In genomic region chr6:137303436-137303835, GRCh38 we compare ENCODE assay signal across 18 cellular contexts.
DNase-seq lines count a peak whose midpoint lies in the region; ATAC-seq and TF ChIP-seq lines count a peak whose summit lies in the region.
"Had no signal": no experiment of that assay in that cellular context is flagged by ENCODE, and none has a peak within 500 bp of the region (broad histone marks: within the 10 kb centered on the region; RNA-seq: fewer than 3 reads in every experiment).

No MANE protein-coding gene starts in this region.

- H2BK120ac ChIP-seq in IMR-90 (ENCODE audit: low read depth, low read length): no peak overlapping the region

- H3K36me3 ChIP-seq in IMR-90 (ENCODE audit: control insufficient read depth, insufficient read depth, low read length): no peaks in the 10 kb centered on the region
- H3K36me3 ChIP-seq in neural progenitor cell: no peaks in the 10 kb centered on the region
- H3K36me3 ChIP-seq: BE2C had no signal

- no peak overlapping the region for H3K56ac ChIP-seq in IMR-90 (ENCODE audit: extremely low read depth, insufficient read depth, low read length)

- H3K23ac ChIP-seq in IMR-90 (ENCODE audit: low read depth, low read length): no peak overlapping the region

- ATAC-seq in IMR-90 (ENCODE audit: low read depth): no peak
- ATAC-seq: A549, GM23338 had no signal

- H3K9ac ChIP-seq in IMR-90 (ENCODE audit: low read depth, low read length) (no peak overlapping the region), neural progenitor cell (no peak overlapping the region)

- H3K4me1 Mint-ChIP-seq in endothelial cell (ENCODE audit: unreplicated experiment) (peaks cover 17% of the 10 kb centered on the region), neural progenitor cell (peaks cover 24% of the 10 kb centered on the region)
- H3K4me1 Mint-ChIP-seq: CD4-positive, alpha-beta memory T cell had no signal

- CTCF ChIA-PET in IMR-90 (lab: Yijun Ruan, JAX): no interaction called here

- H2BK5ac ChIP-seq in IMR-90 (ENCODE audit: low read depth, low read length, poor library complexity, severe bottlenecking): no peak overlapping the region

- H3K9me3 ChIP-seq in IMR-90 (ENCODE audit: control insufficient read depth, insufficient read depth, low read length) (no peaks in the 10 kb centered on the region), neural progenitor cell (ENCODE audit: low read depth) (no peaks in the 10 kb centered on the region)
- H3K9me3 ChIP-seq: A549, BE2C had no signal

- in situ Hi-C loops in IMR-90 (cut with MboI; ENCODE audit: low sequenced_read_pairs): no loop called here

- H4K20me1 ChIP-seq in IMR-90 (ENCODE audit: insufficient read depth, low read length) (no peaks in the 10 kb centered on the region), neural progenitor cell (ENCODE audit: low read depth) (no peaks in the 10 kb centered on the region)

- H3K4me2 ChIP-seq in IMR-90 (ENCODE audit: low read depth, low read length) (no peak overlapping the region), neural progenitor cell (no peak overlapping the region)
- H3K4me2 ChIP-seq: A549, GM23338 had no signal

- H2AK5ac ChIP-seq in IMR-90 (ENCODE audit: low read depth, low read length): no peak overlapping the region

- H3K36me3 Mint-ChIP-seq in endothelial cell (ENCODE audit: low read depth, unreplicated experiment) (no peaks in the 10 kb centered on the region), neural progenitor cell (no peaks in the 10 kb centered on the region)
- H3K36me3 Mint-ChIP-seq: CD4-positive, alpha-beta memory T cell had no signal

- H2AK9ac ChIP-seq in IMR-90 (replicated peaks; ENCODE audit: low read depth, low read length, poor library complexity): no peak overlapping the region

- dilution Hi-C loops in IMR-90 (cut with HindIII; ENCODE audit: low sequenced_read_pairs, unreplicated experiment): no loop called here

- H3K27ac Mint-ChIP-seq in endothelial cell (ENCODE audit: unreplicated experiment) (no peak overlapping the region), neural progenitor cell (peak overlapping the region; percentile 2)
- H3K27ac Mint-ChIP-seq: CD4-positive, alpha-beta memory T cell; GM23338; H9 had no signal

- H3K79me1 ChIP-seq in IMR-90 (ENCODE audit: low read depth in 1 of 2, low read length in 2 of 2): no peaks in the 10 kb centered on the region

- H3K9me3 Mint-ChIP-seq in endothelial cell (ENCODE audit: unreplicated experiment) (no peaks in the 10 kb centered on the region), neural progenitor cell (peaks cover 10% of the 10 kb centered on the region)

- no peak overlapping the region for H2BK15ac ChIP-seq in IMR-90 (ENCODE audit: low read depth, low read length)

- peaks cover 7% of the 10 kb centered on the region; the same call in 1 of the 2 replicates for H3K27me3 ChIP-seq in IMR-90 (ENCODE audit: control insufficient read depth, insufficient read depth, low read length)
- H3K27me3 ChIP-seq in neural progenitor cell: peaks cover 9% of the 10 kb centered on the region
- H3K27me3 ChIP-seq: BE2C had no signal

- H3K4me3 Mint-ChIP-seq in endothelial cell (ENCODE audit: unreplicated experiment) (peak overlapping the region; percentile 21), neural progenitor cell (no peak overlapping the region)
- H3K4me3 Mint-ChIP-seq: CD4-positive, alpha-beta memory T cell; GM23338; H9 had no signal

- WGBS in IMR-90 (ENCODE audit: extremely low coverage in 2 of 2, insufficient read length in 1 of 2), 2 experiments: no CpG with 5 or more reads among the region's 2 CpGs

- TF ChIP-seq POLR2A in IMR-90 (IDR thresholded peaks at IDR 0.05; ENCODE audit: low read depth, low read length): no peak

- H3K4ac ChIP-seq in IMR-90 (ENCODE audit: low read depth, low read length): no peak overlapping the region

- no peak overlapping the region for H3K4me3 ChIP-seq in IMR-90 (ENCODE audit: insufficient read depth, low read depth, low read length)
- H3K4me3 ChIP-seq in neural progenitor cell: no peak overlapping the region
- H3K4me3 ChIP-seq: A549, GM23338 had no signal

- no peak overlapping the region for H4K8ac ChIP-seq in IMR-90 (ENCODE audit: low read depth in 2 of 2, low read length in 2 of 2)

- DNase-seq in IMR-90: peak; percentile 44
- peak; percentile 78 for DNase-seq in amniotic epithelial cell (ENCODE audit: low read depth)
- no peak for DNase-seq in endothelial cell (ENCODE audit: low spot score)
- DNase-seq in neural progenitor cell (ENCODE audit: low spot score): no peak
- no peak for DNase-seq in superior temporal gyrus (ENCODE audit: extremely low spot score)
- DNase-seq in cardiac septum (ENCODE audit: low spot score): no peak
- DNase-seq in GOT3 (lab: John Stamatoyannopoulos, UW): no peak
- DNase-seq in NCI-H1417 (lab: John Stamatoyannopoulos, UW): no peak
- DNase-seq: BE2C; CD4-positive, alpha-beta memory T cell; COR-L47; DMS153; DMS79 treated with DMSO at 0.1 percent for 48 hours; EL; H9 had no signal

- H2AFZ ChIP-seq in IMR-90 (replicated peaks; ENCODE audit: low read length, poor library complexity) (no peak overlapping the region), neural progenitor cell (replicated peaks) (no peak overlapping the region)
- H2AFZ ChIP-seq: GM23338 had no signal

- H3F3A ChIP-seq in neural progenitor cell (ENCODE audit: low read depth): no peaks in the 10 kb centered on the region

- no peak overlapping the region for H3K14ac ChIP-seq in IMR-90 (replicated peaks; ENCODE audit: low read depth, low read length)

- intact Hi-C loops in IMR-90 (cut with micrococcal nuclease): no loop called here
- intact Hi-C loops in cardiac septum (cut with DNase I): no loop called here

- H3K18ac ChIP-seq in IMR-90 (ENCODE audit: low read depth, low read length): no peak overlapping the region

- POLR2A ChIA-PET in IMR-90 (lab: Charles Lee; ENCODE audit: unreplicated experiment): no interaction called here

- H3K27me3 Mint-ChIP-seq in endothelial cell (ENCODE audit: unreplicated experiment) (peaks cover 5% of the 10 kb centered on the region), neural progenitor cell (ENCODE audit: insufficient read depth, low read depth) (peaks cover 4% of the 10 kb centered on the region)

- TF ChIP-seq CTCF in IMR-90 (conservative IDR thresholded peaks at IDR 0.05; ENCODE audit: low read depth, low read length) (no peak), endothelial cell (IDR thresholded peaks at IDR 0.05; ENCODE audit: unreplicated experiment) (no peak), neural progenitor cell (IDR thresholded peaks at IDR 0.05) (no peak)

- H3K4me1 ChIP-seq in IMR-90 (ENCODE audit: control insufficient read depth, insufficient read depth, low read length): no peaks in the 10 kb centered on the region
- H3K4me1 ChIP-seq in neural progenitor cell: peaks cover under 1% of the 10 kb centered on the region
- H3K4me1 ChIP-seq: A549, BE2C had no signal

- H3K27ac ChIP-seq in IMR-90 (ENCODE audit: insufficient read depth, low read length): no peak overlapping the region
- no peak overlapping the region for H3K27ac ChIP-seq in neural progenitor cell
- H3K27ac ChIP-seq: A549, C4-2B had no signal

- no peak overlapping the region for H4K91ac ChIP-seq in IMR-90 (ENCODE audit: insufficient read depth, low read depth, low read length)

- H2BK20ac ChIP-seq in IMR-90 (ENCODE audit: low read depth, low read length): no peak overlapping the region

- no peaks in the 10 kb centered on the region for H3K79me2 ChIP-seq in neural progenitor cell (ENCODE audit: low read depth)

- TF ChIP-seq RAD21 in IMR-90 (IDR thresholded peaks at IDR 0.05; ENCODE audit: low read length): no peak

- H4K5ac ChIP-seq in IMR-90 (ENCODE audit: low read depth, low read length): no peak overlapping the region

- BruUV-seq in IMR-90 (replicated peaks; lab: Mats Ljungman, UMichigan): no TSS peak

- no peaks in the 10 kb centered on the region for H3K9me1 ChIP-seq in IMR-90 (ENCODE audit: insufficient read depth, low read length)

TF ChIP-seq in IMR-90, 13 proteins besides CTCF, POLR2A, EP300 and RAD21:
- no peak for TF ChIP-seq USF2 (IDR thresholded peaks at IDR 0.05; ENCODE audit: low read depth, low read length)
- TF ChIP-seq MXI1 (IDR thresholded peaks at IDR 0.05; ENCODE audit: borderline replicate concordance, low read depth, low read length): no peak
- no peak for TF ChIP-seq ELK1 (IDR thresholded peaks at IDR 0.05; ENCODE audit: borderline replicate concordance, low read depth, low read length)
- TF ChIP-seq CEBPB (IDR thresholded peaks at IDR 0.05; ENCODE audit: low read depth, low read length): no peak
- no peak for TF ChIP-seq MAZ (IDR thresholded peaks at IDR 0.05; ENCODE audit: borderline replicate concordance, low read depth, low read length)
- no peak for TF ChIP-seq FOS (IDR thresholded peaks at IDR 0.05; ENCODE audit: low read depth, low read length)
- TF ChIP-seq SMC3 (IDR thresholded peaks at IDR 0.05; ENCODE audit: low read depth, low read length): no peak
- TF ChIP-seq BHLHE40 (IDR thresholded peaks at IDR 0.05; ENCODE audit: low read depth, low read length): no peak
- no peak for TF ChIP-seq NFE2L2 (IDR thresholded peaks at IDR 0.05; ENCODE audit: low read depth, low read length)
- no peak for TF ChIP-seq CHD1 (IDR thresholded peaks at IDR 0.05; ENCODE audit: low read depth, low read length)
- TF ChIP-seq RCOR1 (IDR thresholded peaks at IDR 0.05; ENCODE audit: insufficient replicate concordance, low read length): no peak
- TF ChIP-seq MAFK (IDR thresholded peaks at IDR 0.05; ENCODE audit: low read depth, low read length): no peak
- no peak for TF ChIP-seq RFX5 (IDR thresholded peaks at IDR 0.05; ENCODE audit: low read depth, low read length)

Comparison
In these comparisons a context has a peak if more than half of its experiments do, and no peak if none do; other contexts are left out.
1. DNase-seq: peak in IMR-90 (single experiment) and amniotic epithelial cell (single experiment); none in endothelial cell (single experiment), neural progenitor cell (single experiment), superior temporal gyrus (single experiment), cardiac septum (single experiment), GOT3 (single experiment) and NCI-H1417 (0 of 3).